ENCODE assay signal across 7 cellular contexts in genomic region chr1:1033009-1033587, GRCh38. TPM values are rescaled to one million over a fixed set of nuclear protein-coding genes. Genes with fewer than 3 reads are reported as not detected.
A peak's percentile ranks its signal among the peaks of the same experiment; 100 is the strongest.
DNase-seq lines count a peak whose midpoint lies in the region; ATAC-seq lines count a peak whose summit lies in the region.

No MANE protein-coding gene starts in this region.

- no peak overlapping the region for H2AFZ ChIP-seq in mesenchymal stem cell (ENCODE audit: low read depth, low read length)

- peaks cover 0 to 73% of the 10 kb centered on the region in 2 experiments for H3K36me3 ChIP-seq in mesenchymal stem cell (ENCODE audit: control insufficient read depth in 1 of 2, insufficient read depth in 2 of 2, low read depth in 1 of 2, low read length in 2 of 2)

- no peak overlapping the region for H3K18ac ChIP-seq in mesenchymal stem cell (ENCODE audit: low read depth in 1 of 2, low read length in 2 of 2)

- H3K27ac ChIP-seq in mesenchymal stem cell (ENCODE audit: low read length, poor library complexity, severe bottlenecking) = no peak overlapping the region

- no peak overlapping the region for H2BK120ac ChIP-seq in mesenchymal stem cell (ENCODE audit: low read depth, low read length)

- no peak overlapping the region for H2AK5ac ChIP-seq in mesenchymal stem cell (ENCODE audit: low read length, severe bottlenecking)

- 1% methylated on average over 24 of the region's 73 CpGs for WGBS in mesenchymal stem cell

- H4K8ac ChIP-seq in mesenchymal stem cell (ENCODE audit: low read length) = no peak overlapping the region

- H3K27me3 ChIP-seq in mesenchymal stem cell (ENCODE audit: control insufficient read depth in 1 of 2, insufficient read depth in 1 of 2, low read length in 2 of 2) = peaks cover 0 to 59% of the 10 kb centered on the region in 2 experiments

- H2BK12ac ChIP-seq in mesenchymal stem cell (ENCODE audit: low read length in 2 of 2) = no peak overlapping the region

- H3K27me3 Mint-ChIP-seq in activated CD4-positive, alpha-beta memory T cell treated with anti-CD3 and anti-CD28 coated beads, Interleukin-2, amount 10 ng/mL, durations not matched to agents 7 days and 5 days = peaks cover 25% of the 10 kb centered on the region

- H3K14ac ChIP-seq in mesenchymal stem cell (ENCODE audit: low read length in 2 of 2) = no peak overlapping the region

- peak overlapping the region; percentile 37 to 47 for H3K4me3 ChIP-seq in mesenchymal stem cell (ENCODE audit: insufficient read depth in 1 of 2, low read depth in 1 of 2, low read length in 2 of 2)

- CTCF ChIA-PET in activated CD4-positive, alpha-beta memory T cell treated with anti-CD3 and anti-CD28 coated beads, Interleukin-2, amount 10 ng/mL, durations not matched to agents 7 days and 5 days (lab: Charles Lee) = interaction anchor here (1.0 to 1.6 kb wide), 3 partner anchors 83 to 338 kb away, joined by 4 to 5 read pairs (median 4); partner anchors contain the start of gene C1orf159

- no peaks in the 10 kb centered on the region for H3K9me3 ChIP-seq in mesenchymal stem cell (ENCODE audit: control insufficient read depth, low read length)

- no peak overlapping the region for H3K9ac ChIP-seq in mesenchymal stem cell (ENCODE audit: low read length)

- peaks cover 8% of the 10 kb centered on the region for H3K4me1 Mint-ChIP-seq in activated CD4-positive, alpha-beta memory T cell treated with anti-CD3 and anti-CD28 coated beads, Interleukin-2, amount 10 ng/mL, durations not matched to agents 7 days and 5 days

- POLR2A ChIA-PET in activated CD4-positive, alpha-beta memory T cell treated with anti-CD3 and anti-CD28 coated beads, Interleukin-2, amount 10 ng/mL, durations not matched to agents 7 days and 5 days (lab: Charles Lee) = interaction anchor here (1.6 kb wide), 2 partner anchors 14 to 19 kb away, joined by 5 to 6 read pairs; partner anchors contain the start of gene ISG15

- no peaks in the 10 kb centered on the region for H3K36me3 Mint-ChIP-seq in activated CD4-positive, alpha-beta memory T cell treated with anti-CD3 and anti-CD28 coated beads, Interleukin-2, amount 10 ng/mL, durations not matched to agents 7 days and 5 days (ENCODE audit: low read depth)

- H2BK15ac ChIP-seq in mesenchymal stem cell (ENCODE audit: low read depth, poor library complexity, severe bottlenecking) = peak overlapping the region; percentile 57

- H3K27ac Mint-ChIP-seq in activated CD4-positive, alpha-beta memory T cell treated with anti-CD3 and anti-CD28 coated beads, Interleukin-2, amount 10 ng/mL, durations not matched to agents 7 days and 5 days = no peak overlapping the region

- H3K23ac ChIP-seq in mesenchymal stem cell (ENCODE audit: low read length in 2 of 2) = peak overlapping the region in 1 of 2 experiments; percentile 77

- no peaks in the 10 kb centered on the region for H3K9me3 Mint-ChIP-seq in activated CD4-positive, alpha-beta memory T cell treated with anti-CD3 and anti-CD28 coated beads, Interleukin-2, amount 10 ng/mL, durations not matched to agents 7 days and 5 days

- peaks cover 62% of the 10 kb centered on the region for H3K4me1 ChIP-seq in mesenchymal stem cell (ENCODE audit: control insufficient read depth, insufficient read depth, low read depth, low read length)

- H2BK5ac ChIP-seq in mesenchymal stem cell (ENCODE audit: low read depth, low read length, poor library complexity, severe bottlenecking) = no peak overlapping the region

- H4K91ac ChIP-seq in mesenchymal stem cell (ENCODE audit: low read length) = no peak overlapping the region

- ATAC-seq in GM18861 (IDR thresholded peaks at IDR 0.05; ENCODE audit: unreplicated experiment) (peak; percentile 81), HG03060 (IDR thresholded peaks at IDR 0.05; ENCODE audit: low read depth, unreplicated experiment) (peak; percentile 77)

- H3K4ac ChIP-seq in mesenchymal stem cell (ENCODE audit: low read depth in 1 of 2, low read length in 2 of 2) = no peak overlapping the region

- peak overlapping the region; percentile 39 for H3K4me3 Mint-ChIP-seq in activated CD4-positive, alpha-beta memory T cell treated with anti-CD3 and anti-CD28 coated beads, Interleukin-2, amount 10 ng/mL, durations not matched to agents 7 days and 5 days

- peak overlapping the region; percentile 84 for H3K4me2 ChIP-seq in mesenchymal stem cell (ENCODE audit: low read length, poor library complexity, severe bottlenecking)

- peak; percentile 94 for DNase-seq in NCI-H345 (lab: John Stamatoyannopoulos, UW)
- DNase-seq in activated CD4-positive, alpha-beta memory T cell treated with anti-CD3 and anti-CD28 coated beads, Interleukin-2, amount 10 ng/mL, durations not matched to agents 7 days and 5 days = peak; percentile 87
- DNase-seq in effector CD8-positive, alpha-beta T cell (lab: John Stamatoyannopoulos, UW) = peak; percentile 89
- peak; percentile 84 for DNase-seq in mesenchymal stem cell
- peak; percentile 86 to 89 for DNase-seq in stimulated activated CD8-positive, alpha-beta memory T cell treated with anti-CD3 and anti-CD28 coated beads, Interleukin-15, amount 100 ng/mL, for 4 hours (ENCODE audit: low read depth in 2 of 2)

- H3K79me1 ChIP-seq in mesenchymal stem cell (replicated peaks; ENCODE audit: low read length, poor library complexity, severe bottlenecking) = peaks cover 22% of the 10 kb centered on the region

RNA-seq across cellular contexts. Expression of gene AGRN, which starts 13.2 kb away (rescaled TPM):
- 10 to 100 TPM; 18.3 to 22.8 TPM for total RNA-seq in activated CD4-positive, alpha-beta memory T cell treated with anti-CD3 and anti-CD28 coated beads, Interleukin-2, amount 10 ng/mL, durations not matched to agents 7 days and 5 days
- polyA plus RNA-seq in mesenchymal stem cell (2013, experiment 1 of 2) = 64.9 TPM
- 62.3 TPM for polyA plus RNA-seq in mesenchymal stem cell (2013, experiment 2 of 2)

RNA-seq across cellular contexts. Expression of gene ISG15, which starts 19.8 kb away (rescaled TPM):
- total RNA-seq in activated CD4-positive, alpha-beta memory T cell treated with anti-CD3 and anti-CD28 coated beads, Interleukin-2, amount 10 ng/mL, durations not matched to agents 7 days and 5 days = 100 to 1,000 TPM; 593 to 623 TPM
- polyA plus RNA-seq in mesenchymal stem cell (2013, experiment 1 of 2) = 70.3 TPM
- polyA plus RNA-seq in mesenchymal stem cell (2013, experiment 2 of 2) = 75.0 TPM

RNA-seq across cellular contexts. Expression of gene HES4, which starts 33.2 kb away (rescaled TPM):
- under 1 TPM in 1 of 2 experiments, not detected in 1; 0.23 TPM for total RNA-seq in activated CD4-positive, alpha-beta memory T cell treated with anti-CD3 and anti-CD28 coated beads, Interleukin-2, amount 10 ng/mL, durations not matched to agents 7 days and 5 days
- polyA plus RNA-seq in mesenchymal stem cell (2013, experiment 1 of 2) = 28.5 TPM
- 25.8 TPM for polyA plus RNA-seq in mesenchymal stem cell (2013, experiment 2 of 2)

RNA-seq across cellular contexts. Expression of gene RNF223, which starts 41.0 kb away (rescaled TPM):
- total RNA-seq in activated CD4-positive, alpha-beta memory T cell treated with anti-CD3 and anti-CD28 coated beads, Interleukin-2, amount 10 ng/mL, durations not matched to agents 7 days and 5 days = not detected
- not detected for polyA plus RNA-seq in mesenchymal stem cell (2013, experiment 1 of 2)
- not detected for polyA plus RNA-seq in mesenchymal stem cell (2013, experiment 2 of 2)

RNA-seq across cellular contexts. Expression of gene PERM1, which starts 51.2 kb away (rescaled TPM):
- not detected for total RNA-seq in activated CD4-positive, alpha-beta memory T cell treated with anti-CD3 and anti-CD28 coated beads, Interleukin-2, amount 10 ng/mL, durations not matched to agents 7 days and 5 days
- polyA plus RNA-seq in mesenchymal stem cell (2013, experiment 1 of 2) = not detected
- polyA plus RNA-seq in mesenchymal stem cell (2013, experiment 2 of 2) = not detected
